1 cellular context compared by ENCODE assay signal in the genomic region with DNA sequence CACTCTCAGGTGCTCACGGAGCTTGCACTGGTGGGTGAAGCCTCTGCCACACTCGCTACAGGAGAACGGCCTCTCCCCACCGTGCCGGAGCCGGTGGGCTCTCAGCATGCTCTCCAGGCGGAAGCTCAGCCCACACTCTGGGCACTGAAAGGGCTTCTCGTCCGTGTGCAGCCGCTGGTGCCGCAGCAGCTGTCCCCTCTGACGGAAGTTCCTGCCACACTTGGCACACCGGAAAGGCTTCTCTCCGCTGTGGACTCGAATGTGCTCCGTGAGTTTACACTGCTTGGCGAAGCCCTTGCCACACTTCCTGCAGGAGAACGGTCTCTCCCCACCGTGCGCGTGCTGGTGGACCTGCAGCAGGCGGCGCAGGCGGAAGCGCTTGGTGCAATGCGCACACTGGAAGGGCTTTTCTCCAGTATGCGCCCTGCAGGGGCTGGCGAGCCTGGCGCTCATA.
A peak's percentile ranks its signal among the peaks of the same experiment; 100 is the strongest.
TF ChIP-seq lines count a peak whose summit lies in the region.

No MANE protein-coding gene starts in this region.

TF ChIP-seq in K562, 482 proteins besides CTCF, POLR2A, EP300 and RAD21 (continued from another document):
- TF ChIP-seq MYNN (IDR thresholded peaks at IDR 0.05) (no peak), MYNN (CRISPR knock-in tag; IDR thresholded peaks at IDR 0.05) (no peak), ZC3H4 (CRISPR knock-in tag; IDR thresholded peaks at IDR 0.05; ENCODE audit: borderline replicate concordance) (0 out of 2 replicates have a peak, but pooled peaks have one; percentile 16)
TF ChIP-seq in K562: peak in this region for 1.
